7 cellular contexts compared by ENCODE assay signal in the genomic region with DNA sequence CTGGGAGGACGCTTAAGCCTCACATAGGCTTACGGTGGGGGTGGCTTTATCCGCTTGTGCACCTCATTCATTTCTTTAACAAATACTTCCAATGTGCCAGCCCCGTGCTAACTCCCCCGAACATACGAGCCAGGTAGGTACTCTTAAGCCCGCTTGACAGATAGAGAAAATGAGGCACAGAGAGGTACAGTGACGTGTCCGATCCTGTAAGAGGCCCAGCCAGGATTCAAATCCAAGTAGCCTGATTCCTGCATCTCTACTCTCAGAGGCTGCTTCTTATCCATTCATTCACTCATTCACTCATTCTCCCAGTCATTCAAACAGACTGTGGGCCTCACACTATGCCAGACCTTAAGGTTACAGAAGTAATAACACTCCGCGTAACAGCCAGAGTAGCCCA. TPM values are rescaled to one million over a fixed set of nuclear protein-coding genes. Genes with fewer than 3 reads are reported as not detected.
DNase-seq lines count a peak whose midpoint lies in the region; ATAC-seq and TF ChIP-seq lines count a peak whose summit lies in the region.

No MANE protein-coding gene starts in this region.

- peak overlapping the region; percentile 80 to 96 for H3K4me3 Mint-ChIP-seq in stimulated activated naive B cell treated with anti-CD40 and anti-IgM and Interleukin-4, amounts not matched to agents 10 μg/mL and 1 μg/mL and 100 μg/mL, for 72 hours

- H3K36me3 ChIP-seq in HCT116 (ENCODE audit: control insufficient read depth in 1 of 2, insufficient read depth in 2 of 2, low read length in 2 of 2) (no peaks in the 10 kb centered on the region; a peak in 1 of 4 replicates), WERI-Rb-1 (no peaks in the 10 kb centered on the region)

- ATAC-seq in HCT116 (peak; percentile 39; the same call in 1 of the 2 replicates), right cardiac atrium (peak in 1 of 2 donors; percentile 5), HG03442 (IDR thresholded peaks at IDR 0.05; ENCODE audit: unreplicated experiment) (no peak)
- ATAC-seq in stimulated activated naive B cell treated with anti-CD40 and anti-IgM and Interleukin-4, amounts not matched to agents 10 μg/mL and 1 μg/mL and 100 μg/mL, for 72 hours (replicated peaks), result peak in 1 of 2 donors; percentile 5

- H2AFZ ChIP-seq in HCT116 (ENCODE audit: low read depth, low read length, poor library complexity, severe bottlenecking), result peak overlapping the region; percentile 93

- no peaks in the 10 kb centered on the region for H3K27me3 Mint-ChIP-seq in stimulated activated naive B cell treated with anti-CD40 and anti-IgM and Interleukin-4, amounts not matched to agents 10 μg/mL and 1 μg/mL and 100 μg/mL, for 72 hours

- peak overlapping the region; percentile 38 for H3K27ac Mint-ChIP-seq in stimulated activated naive B cell treated with anti-CD40 and anti-IgM and Interleukin-4, amounts not matched to agents 10 μg/mL and 1 μg/mL and 100 μg/mL, for 72 hours

- TF ChIP-seq RAD21 in HCT116 (IDR thresholded peaks at IDR 0.05; ENCODE audit: low read depth), result no peak

- peaks cover 19 to 34% of the 10 kb centered on the region in 2 donors for H3K4me1 Mint-ChIP-seq in stimulated activated naive B cell treated with anti-CD40 and anti-IgM and Interleukin-4, amounts not matched to agents 10 μg/mL and 1 μg/mL and 100 μg/mL, for 72 hours

- intact Hi-C loops in HCT116 (cut with micrococcal nuclease) (no loop called here), right cardiac atrium (cut with DNase I) (no loop called here)

- peaks cover 0 to 3% of the 10 kb centered on the region in 2 donors for H3K9me3 Mint-ChIP-seq in stimulated activated naive B cell treated with anti-CD40 and anti-IgM and Interleukin-4, amounts not matched to agents 10 μg/mL and 1 μg/mL and 100 μg/mL, for 72 hours

- H3K79me2 ChIP-seq in HCT116 (ENCODE audit: insufficient read depth, low read length), result no peaks in the 10 kb centered on the region; the same call in 1 of the 2 replicates

- H3K4me3 ChIP-seq in HCT116 (replicated peaks in 1 of 2; ENCODE audit: low read depth in 1 of 2, low read length in 2 of 2) (peak overlapping the region; percentile 67 to 68), WERI-Rb-1 (ENCODE audit: low read depth, low read length) (peak overlapping the region; percentile 55), right cardiac atrium (ENCODE audit: low read length) (peak overlapping the region; percentile 70)

- no peak for TF ChIP-seq CTCF in HCT116 (IDR thresholded peaks at IDR 0.05 in 2 of 3, conservative IDR thresholded peaks at IDR 0.05 in 1 of 3; ENCODE audit: borderline replicate concordance in 1 of 3, insufficient read depth in 1 of 3, low read depth in 2 of 3, low read length in 2 of 3)
- no peak for TF ChIP-seq CTCF in WERI-Rb-1 (IDR thresholded peaks at IDR 0.05; ENCODE audit: low read depth, low read length)

- H3K9me3 ChIP-seq in HCT116 (ENCODE audit: control insufficient read depth in 1 of 2, insufficient read depth in 1 of 2, low read depth in 1 of 2, low read length in 2 of 2) (no peaks in the 10 kb centered on the region), WERI-Rb-1 (ENCODE audit: severe bottlenecking) (peaks cover 8% of the 10 kb centered on the region), right cardiac atrium (ENCODE audit: control insufficient read depth, low read length) (no peaks in the 10 kb centered on the region)

- WGBS in right cardiac atrium, result 22% methylated on average over 11 of the region's 11 CpGs

- H4K20me1 ChIP-seq in HCT116 (ENCODE audit: insufficient read depth), result no peaks in the 10 kb centered on the region

- CTCF ChIA-PET in HCT116 (lab: Charles Lee), result interaction anchor here (0.9 to 1.5 kb wide), 2 partner anchors 38 to 55 kb away, joined by 4 read pairs; no protein-coding TSS in a partner anchor

- no peak for TF ChIP-seq POLR2A in HCT116 (IDR thresholded peaks at IDR 0.05; ENCODE audit: borderline replicate concordance, extremely low read depth, insufficient read depth, insufficient read length)

- H3K4me1 ChIP-seq in HCT116 (ENCODE audit: control insufficient read depth in 1 of 2, insufficient read depth in 2 of 2, low read length in 2 of 2) (peaks cover 5 to 22% of the 10 kb centered on the region in 2 experiments; a peak in 2 of 4 replicates), right cardiac atrium (ENCODE audit: control insufficient read depth, insufficient read depth, low read length) (peaks cover 3% of the 10 kb centered on the region)

- RAD21 ChIA-PET in HCT116 (lab: Charles Lee; ENCODE audit: low non-redundant PET in 1 of 2, low total read pairs in 2 of 2, uncharacterized antibody in 2 of 2, unreplicated experiment in 2 of 2), result no interaction called here

- no peaks in the 10 kb centered on the region for H3K36me3 Mint-ChIP-seq in stimulated activated naive B cell treated with anti-CD40 and anti-IgM and Interleukin-4, amounts not matched to agents 10 μg/mL and 1 μg/mL and 100 μg/mL, for 72 hours

- H3K27me3 ChIP-seq in HCT116 (ENCODE audit: insufficient read depth, low read length) (no peaks in the 10 kb centered on the region), WERI-Rb-1 (ENCODE audit: insufficient read depth, low read depth, severe bottlenecking) (peaks cover 72% of the 10 kb centered on the region), right cardiac atrium (ENCODE audit: control insufficient read depth, insufficient read depth) (no peaks in the 10 kb centered on the region)

- peak overlapping the region; percentile 85 for H3K4me2 ChIP-seq in HCT116 (ENCODE audit: low read length)

- H3K27ac ChIP-seq in HCT116 (ENCODE audit: low read depth, low read length) (peak overlapping the region; percentile 68), WERI-Rb-1 (no peak overlapping the region), right cardiac atrium (ENCODE audit: low read length) (peak overlapping the region; percentile 31)

- DNase-seq in HCT116 (ENCODE audit: low read depth, low spot score), result no peak
- DNase-seq in WERI-Rb-1, result no peak
- DNase-seq in right cardiac atrium, result no peak
- no peak for DNase-seq in stimulated activated naive B cell treated with anti-CD40 and anti-IgM and Interleukin-4, amounts not matched to agents 10 μg/mL and 1 μg/mL and 100 μg/mL, for 72 hours
- DNase-seq in 8988T, result no peak
- DNase-seq in NCI-H446 (lab: John Stamatoyannopoulos, UW), result no peak

- POLR2A ChIA-PET in HCT116 (lab: Charles Lee), result no interaction called here

- H3K9me2 ChIP-seq in HCT116 (ENCODE audit: insufficient read depth), result no peaks in the 10 kb centered on the region

- H3K9ac ChIP-seq in HCT116 (ENCODE audit: low read length), result peak overlapping the region; percentile 71

- TSS peak; percentile 77 for BruUV-seq in HCT116 (replicated peaks; lab: Mats Ljungman, UMichigan)

TF ChIP-seq in HCT116, 20 proteins besides CTCF, POLR2A, EP300 and RAD21:
- TF ChIP-seq ELF1 (IDR thresholded peaks at IDR 0.05; ENCODE audit: borderline replicate concordance, low read depth) (no peak), JUND (IDR thresholded peaks at IDR 0.05) (no peak), SRF (IDR thresholded peaks at IDR 0.05; ENCODE audit: low read depth) (no peak), FOSL1 (IDR thresholded peaks at IDR 0.05; ENCODE audit: low read depth) (no peak), SP1 (IDR thresholded peaks at IDR 0.05; ENCODE audit: low read depth) (no peak), EGR1 (IDR thresholded peaks at IDR 0.05; ENCODE audit: low read depth) (no peak), EZH2 (IDR thresholded peaks at IDR 0.05) (no peak), CEBPB (IDR thresholded peaks at IDR 0.05; ENCODE audit: low read depth) (no peak), ZFX (IDR thresholded peaks at IDR 0.05) (no peak)
- TF ChIP-seq, protein P1, sequence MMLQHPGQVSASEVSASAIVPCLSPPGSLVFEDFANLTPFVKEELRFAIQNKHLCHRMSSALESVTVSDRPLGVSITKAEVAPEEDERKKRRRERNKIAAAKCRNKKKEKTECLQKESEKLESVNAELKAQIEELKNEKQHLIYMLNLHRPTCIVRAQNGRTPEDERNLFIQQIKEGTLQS (IDR thresholded peaks at IDR 0.05), result no peak
- TF ChIP-seq, protein P2, sequence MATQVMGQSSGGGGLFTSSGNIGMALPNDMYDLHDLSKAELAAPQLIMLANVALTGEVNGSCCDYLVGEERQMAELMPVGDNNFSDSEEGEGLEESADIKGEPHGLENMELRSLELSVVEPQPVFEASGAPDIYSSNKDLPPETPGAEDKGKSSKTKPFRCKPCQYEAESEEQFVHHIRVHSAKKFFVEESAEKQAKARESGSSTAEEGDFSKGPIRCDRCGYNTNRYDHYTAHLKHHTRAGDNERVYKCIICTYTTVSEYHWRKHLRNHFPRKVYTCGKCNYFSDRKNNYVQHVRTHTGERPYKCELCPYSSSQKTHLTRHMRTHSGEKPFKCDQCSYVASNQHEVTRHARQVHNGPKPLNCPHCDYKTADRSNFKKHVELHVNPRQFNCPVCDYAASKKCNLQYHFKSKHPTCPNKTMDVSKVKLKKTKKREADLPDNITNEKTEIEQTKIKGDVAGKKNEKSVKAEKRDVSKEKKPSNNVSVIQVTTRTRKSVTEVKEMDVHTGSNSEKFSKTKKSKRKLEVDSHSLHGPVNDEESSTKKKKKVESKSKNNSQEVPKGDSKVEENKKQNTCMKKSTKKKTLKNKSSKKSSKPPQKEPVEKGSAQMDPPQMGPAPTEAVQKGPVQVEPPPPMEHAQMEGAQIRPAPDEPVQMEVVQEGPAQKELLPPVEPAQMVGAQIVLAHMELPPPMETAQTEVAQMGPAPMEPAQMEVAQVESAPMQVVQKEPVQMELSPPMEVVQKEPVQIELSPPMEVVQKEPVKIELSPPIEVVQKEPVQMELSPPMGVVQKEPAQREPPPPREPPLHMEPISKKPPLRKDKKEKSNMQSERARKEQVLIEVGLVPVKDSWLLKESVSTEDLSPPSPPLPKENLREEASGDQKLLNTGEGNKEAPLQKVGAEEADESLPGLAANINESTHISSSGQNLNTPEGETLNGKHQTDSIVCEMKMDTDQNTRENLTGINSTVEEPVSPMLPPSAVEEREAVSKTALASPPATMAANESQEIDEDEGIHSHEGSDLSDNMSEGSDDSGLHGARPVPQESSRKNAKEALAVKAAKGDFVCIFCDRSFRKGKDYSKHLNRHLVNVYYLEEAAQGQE (IDR thresholded peaks at IDR 0.05; ENCODE audit: low read depth), result no peak

RNA-seq across cellular contexts. Expression of a gene that starts 0.5 kb away (rescaled TPM):
- 29.5 TPM for total RNA-seq in HCT116 (2021; ENCODE audit: unreplicated experiment)
- 14.9 and 15.3 TPM in 2 replicates for polyA plus RNA-seq in HCT116 (2012)
- total RNA-seq in right cardiac atrium, result 10 to 100 TPM in 1 of 4 donors, 1 to 10 TPM in 3; 5.5 to 15.7 (median 7.9) TPM
- polyA plus RNA-seq in right cardiac atrium, result 5.1 TPM

RNA-seq across cellular contexts. Expression of a gene that starts 32.0 kb away (rescaled TPM):
- 0.64 TPM for total RNA-seq in HCT116 (2021; ENCODE audit: unreplicated experiment)
- 0.99 and 1.8 TPM in 2 replicates for polyA plus RNA-seq in HCT116 (2012)
- 10 to 100 TPM in 2 of 4 donors, 1 to 10 TPM in 2; 5.2 to 16.2 (median 12.2) TPM for total RNA-seq in right cardiac atrium
- polyA plus RNA-seq in right cardiac atrium, result 6.6 TPM

RNA-seq across cellular contexts. Expression of a gene that starts 39.6 kb away (rescaled TPM):
- total RNA-seq in HCT116 (2021; ENCODE audit: unreplicated experiment) (0.30 TPM), right cardiac atrium (10 to 100 TPM in 2 of 4 donors, 1 to 10 TPM in 2; 4.8 to 13.7 (median 9.8) TPM)
- polyA plus RNA-seq in HCT116 (2012), result 0.03 and 0.12 TPM in 2 replicates
- polyA plus RNA-seq in right cardiac atrium, result 4.1 TPM
